Comparison of ENCODE assay signal across 16 cellular contexts in genomic region chr6:53439556-53439955, GRCh38.
DNase-seq lines count a peak whose midpoint lies in the region; ATAC-seq, FAIRE-seq and TF ChIP-seq lines count a peak whose summit lies in the region.
"Had no signal": no experiment of that assay in that cellular context is flagged by ENCODE, and none has a peak within 500 bp of the region (broad histone marks: within the 10 kb centered on the region; RNA-seq: fewer than 3 reads in every experiment).

No MANE protein-coding gene starts in this region.

- peak overlapping the region; percentile 34 for H3K27ac ChIP-seq in left ventricle myocardium inferior (replicated peaks)
- H3K27ac ChIP-seq in OCI-LY7 (ENCODE audit: low read depth, low read length, poor library complexity, severe bottlenecking) = no peak overlapping the region
- H3K27ac ChIP-seq in gastrocnemius medialis = no peak overlapping the region

- FAIRE-seq in GM19239 (lab: Jason Lieb, UNC) = no peak
- FAIRE-seq: G401.6, K562 had no signal

- CTCF ChIA-PET in OCI-LY7 (lab: Charles Lee; ENCODE audit: unreplicated experiment) = interaction anchor here (1.6 kb wide), 1 partner anchor 267 kb away, joined by 5 read pairs; no protein-coding TSS in a partner anchor

- no peaks in the 10 kb centered on the region for H3K36me3 ChIP-seq in left ventricle myocardium inferior
- no peaks in the 10 kb centered on the region for H3K36me3 ChIP-seq in OCI-LY7 (ENCODE audit: insufficient read depth, low read length)
- no peaks in the 10 kb centered on the region for H3K36me3 ChIP-seq in gastrocnemius medialis
- H3K36me3 ChIP-seq: prostate gland had no signal

- no peaks in the 10 kb centered on the region for H4K20me1 ChIP-seq in OCI-LY7 (ENCODE audit: insufficient read depth, low read length)

- H3K4me1 ChIP-seq in left ventricle myocardium inferior = peaks cover 23% of the 10 kb centered on the region
- no peaks in the 10 kb centered on the region for H3K4me1 ChIP-seq in OCI-LY7 (ENCODE audit: insufficient read depth, low read length, poor library complexity, severe bottlenecking)
- peaks cover 0 to 6% of the 10 kb centered on the region in 2 donors for H3K4me1 ChIP-seq in gastrocnemius medialis
- H3K4me1 ChIP-seq: prostate gland had no signal

- TF ChIP-seq CTCF in cardiac fibroblast (IDR thresholded peaks at IDR 0.05; ENCODE audit: low read depth, low read length) = no peak
- TF ChIP-seq CTCF in left ventricle myocardium inferior (IDR thresholded peaks at IDR 0.05; ENCODE audit: borderline replicate concordance) = no peak
- no peak for TF ChIP-seq CTCF in OCI-LY7 (conservative IDR thresholded peaks at IDR 0.05; ENCODE audit: low read length)
- TF ChIP-seq CTCF in gastrocnemius medialis (IDR thresholded peaks at IDR 0.05 in 4 of 5, conservative IDR thresholded peaks at IDR 0.05 in 1 of 5) = no peak

- H3K9me2 ChIP-seq in OCI-LY7 (ENCODE audit: insufficient read depth, low read length) = no peaks in the 10 kb centered on the region

- DNase-seq in GM04503 (ENCODE audit: low read depth) = peak; percentile 55
- DNase-seq in cardiac fibroblast (ENCODE audit: low read depth in 2 of 2) = peak; percentile 70 to 75
- DNase-seq in left ventricle myocardium inferior = no peak
- DNase-seq in skeletal muscle cell (ENCODE audit: low read depth) = peak; percentile 55
- no peak for DNase-seq in OCI-LY7 (ENCODE audit: low spot score)
- no peak for DNase-seq in GM19239 (ENCODE audit: insufficient read length, low spot score)
- DNase-seq in gastrocnemius medialis = no peak
- DNase-seq: NCI-H748 treated with DMSO at 0.1 percent for 48 hours; SIG-M5; stimulated activated CD4-positive, alpha-beta T cell treated with anti-CD3 and anti-CD28 coated beads, Interleukin-4, amount 100 ng/mL, for 1 hour had no signal

- BruUV-seq in OCI-LY7 (replicated peaks; lab: Mats Ljungman, UMichigan) = no TSS peak

- H3K4me3 ChIP-seq in cardiac fibroblast (replicated peaks in 1 of 2; ENCODE audit: low read depth in 2 of 2, low read length in 2 of 2) (no peak overlapping the region), left ventricle myocardium inferior (no peak overlapping the region), skeletal muscle cell (ENCODE audit: low read depth, low read length) (no peak overlapping the region), OCI-LY7 (ENCODE audit: low read depth, low read length, poor library complexity, severe bottlenecking) (no peak overlapping the region), gastrocnemius medialis (no peak overlapping the region)
- H3K4me3 ChIP-seq: K562, prostate gland had no signal

- intact Hi-C loops in left ventricle myocardium inferior (cut with micrococcal nuclease) = no loop called here
- intact Hi-C loops in OCI-LY7 (cut with micrococcal nuclease; ENCODE audit: unreplicated experiment) = no loop called here
- intact Hi-C loops in gastrocnemius medialis (cut with DNase I; ENCODE audit: low total_unique reads) = no loop called here

- POLR2A ChIA-PET in OCI-LY7 (lab: Charles Lee) = interaction anchor here (1.0 kb wide), 1 partner anchor 267 kb away, joined by 3 read pairs; no protein-coding TSS in a partner anchor

- no peaks in the 10 kb centered on the region for H3K9me3 ChIP-seq in left ventricle myocardium inferior (replicated peaks)
- H3K9me3 ChIP-seq in OCI-LY7 (ENCODE audit: low read length) = no peaks in the 10 kb centered on the region
- H3K9me3 ChIP-seq in gastrocnemius medialis = no peaks in the 10 kb centered on the region
- H3K9me3 ChIP-seq: prostate gland had no signal

- no peak overlapping the region for H3K4me2 ChIP-seq in OCI-LY7 (ENCODE audit: low read length)

- no peak overlapping the region for H2AFZ ChIP-seq in OCI-LY7 (ENCODE audit: low read length)

- H3K27me3 ChIP-seq in left ventricle myocardium inferior (ENCODE audit: low read depth) = no peaks in the 10 kb centered on the region
- H3K27me3 ChIP-seq in gastrocnemius medialis = no peaks in the 10 kb centered on the region

- in situ Hi-C loops in gastrocnemius medialis (cut with MboI; ENCODE audit: low sequenced_read_pairs in 4 of 4) = no loop called here

- no peak for TF ChIP-seq POLR2A in gastrocnemius medialis (IDR thresholded peaks at IDR 0.05)

- H3K79me2 ChIP-seq in OCI-LY7 (ENCODE audit: insufficient read depth, low read depth, low read length) = no peaks in the 10 kb centered on the region

- no peak for ATAC-seq in GM19351 (IDR thresholded peaks at IDR 0.05; ENCODE audit: unreplicated experiment)
- ATAC-seq in gastrocnemius medialis = no peak
- ATAC-seq: activated naive CD4-positive, alpha-beta T cell treated with anti-CD3 and anti-CD28 coated beads, Interleukin-2, amount 50 U/mL, for 72 hours; K562; stimulated activated memory B cell treated with anti-CD40 and anti-IgM and Interleukin-4, amounts not matched to agents 10 μg/mL and 1 μg/mL and 100 μg/mL, for 72 hours had no signal

Comparison
In these comparisons a context has a peak if more than half of its experiments do, and no peak if none do; other contexts are left out.
1. DNase-seq: peak in GM04503 (single experiment), cardiac fibroblast (2 of 2) and skeletal muscle cell (single experiment); none in left ventricle myocardium inferior (single experiment), OCI-LY7 (single experiment), GM19239 (single experiment) and gastrocnemius medialis (0 of 2).